In genomic region chr18:30954262-30954661, GRCh38 we compare ENCODE assay signal across 36 cellular contexts.
"Had no signal": no experiment of that assay in that cellular context is flagged by ENCODE, and none has a peak within 500 bp of the region (broad histone marks: within the 10 kb centered on the region; RNA-seq: fewer than 3 reads in every experiment).

No MANE protein-coding gene starts in this region.

- H3K27me3 ChIP-seq: adrenal gland, body of pancreas, brain microvascular endothelial cell, breast epithelium had no signal

- H3K27ac ChIP-seq: adrenal gland, body of pancreas, brain microvascular endothelial cell, breast epithelium, VCaP had no signal

- H3K9me3 ChIP-seq: adrenal gland, body of pancreas, breast epithelium had no signal

- H3K36me3 ChIP-seq: adrenal gland, brain microvascular endothelial cell, breast epithelium had no signal

- ATAC-seq: activated CD8-positive, alpha-beta T cell treated with anti-CD3 and anti-CD28 coated beads for 36 hours; activated naive CD4-positive, alpha-beta T cell treated with anti-CD3 and anti-CD28 coated beads, Interleukin-2, amount 50 U/mL, for 72 hours; activated T-cell treated with anti-CD3 and anti-CD28 coated beads, Interleukin-2, amount 50 U/mL, for 4 hours; activated T-cell treated with anti-CD3 and anti-CD28 coated beads, Interleukin-2, amount 50 U/mL, for 72 hours; activated T-helper 17 cell treated with anti-CD3 and anti-CD28 coated beads, Interleukin-2, amount 50 U/mL, for 72 hours; body of pancreas; T-cell had no signal

- H3K4me3 ChIP-seq: adrenal gland, body of pancreas, breast epithelium had no signal

- H3K27ac Mint-ChIP-seq: activated B cell treated with CpG ODN at 0.5 μM for 24 hours; activated CD4-positive, alpha-beta memory T cell treated with anti-CD3 and anti-CD28 coated beads for 36 hours; activated CD4-positive, alpha-beta T cell treated with anti-CD3 and anti-CD28 coated beads, Interleukin-2, amount 10 ng/mL, durations not matched to agents 24 days and 14 days; activated CD8-positive, alpha-beta T cell treated with anti-CD3 and anti-CD28 coated beads for 36 hours; activated naive CD4-positive, alpha-beta T cell treated with anti-CD3 and anti-CD28 coated beads for 36 hours; activated naive CD4-positive, alpha-beta T cell treated with anti-CD3 and anti-CD28 coated beads, Interleukin-2, amount 50 U/mL, for 72 hours; activated naive CD8-positive, alpha-beta T cell treated with anti-CD3 and anti-CD28 coated beads for 36 hours; activated T-cell treated with anti-CD3 and anti-CD28 coated beads, Interleukin-2, amount 50 U/mL, for 72 hours; activated T-helper 1 cell treated with anti-CD3 and anti-CD28 coated beads, Interleukin-12 subunit alpha, Interleukin-12 subunit beta, Interleukin-2, Interleukin-4 antibody, amounts not matched to agents 30 ng/mL and 10 ng/mL and 1 ng/mL, durations not matched to agents 14 hours and 24 hours and 36 hours; activated T-helper 17 cell treated with anti-CD3 and anti-CD28 coated beads, Interleukin-2, amount 50 U/mL, for 72 hours; T-cell; T-helper 1 cell treated with Interleukin-12 subunit alpha and Interleukin-12 subunit beta and Interleukin-4 antibody, amounts not matched to agents 30 μg/mL and 1 μg/mL, for 36 hours; T-helper 2 cell treated with Interferon-gamma antibody and Interleukin-4, amounts not matched to agents 5 μg/mL and 100 μg/mL, for 36 hours had no signal

- H3K27me3 Mint-ChIP-seq: activated B cell treated with CpG ODN at 0.5 μM for 24 hours; activated CD4-positive, alpha-beta memory T cell treated with anti-CD3 and anti-CD28 coated beads for 36 hours; activated CD4-positive, alpha-beta T cell treated with anti-CD3 and anti-CD28 coated beads, Interleukin-2, amount 10 ng/mL, durations not matched to agents 24 days and 14 days; activated CD8-positive, alpha-beta T cell treated with anti-CD3 and anti-CD28 coated beads for 36 hours; activated T-helper 17 cell treated with anti-CD3 and anti-CD28 coated beads, Interleukin-2, amount 50 U/mL, for 72 hours; T-cell had no signal

- FAIRE-seq: astrocyte, TTC549 had no signal

- DNase-seq: activated B cell treated with CpG ODN at 0.5 μM for 24 hours; activated CD4-positive, alpha-beta memory T cell treated with anti-CD3 and anti-CD28 coated beads for 36 hours; activated CD4-positive, alpha-beta T cell treated with anti-CD3 and anti-CD28 coated beads for 4 hours; activated CD4-positive, alpha-beta T cell treated with anti-CD3 and anti-CD28 coated beads, Interleukin-2, amount 10 ng/mL, durations not matched to agents 24 days and 14 days; activated CD4-positive, alpha-beta T cell treated with anti-CD3 and anti-CD28 coated beads, Interleukin-2, amount 50 U/mL, for 1 hour; activated CD4-positive, alpha-beta T cell treated with anti-CD3 and anti-CD28 coated beads, Interleukin-2, amount 50 U/mL, for 4 hours; activated CD4-positive, CD25-positive, alpha-beta regulatory T cell treated with anti-CD3 and anti-CD28 coated beads, Interleukin-2, amount 50 U/mL, for 72 hours; activated CD8-positive, alpha-beta memory T cell treated with anti-CD3 and anti-CD28 coated beads, Interleukin-2, amount 50 U/mL, for 48 hours; activated CD8-positive, alpha-beta T cell treated with anti-CD3 and anti-CD28 coated beads for 36 hours; activated effector memory CD4-positive, alpha-beta T cell treated with anti-CD3 and anti-CD28 coated beads, Interleukin-2, amount 50 U/mL, for 16 hours; activated gamma-delta T cell treated with Interleukin-2 at 50 U/mL for 16 hours; activated naive CD4-positive, alpha-beta T cell; activated naive CD4-positive, alpha-beta T cell treated with anti-CD3 and anti-CD28 coated beads for 36 hours; activated naive CD4-positive, alpha-beta T cell treated with anti-CD3 and anti-CD28 coated beads, Interleukin-2, amount 50 U/mL, for 16 hours; activated naive CD8-positive, alpha-beta T cell treated with anti-CD3 and anti-CD28 coated beads for 36 hours; activated T-cell treated with anti-CD3 and anti-CD28 coated beads, Interleukin-2, amount 50 U/mL, for 1 hour; activated T-cell treated with anti-CD3 and anti-CD28 coated beads, Interleukin-2, amount 50 U/mL, for 4 hours; activated T-cell treated with anti-CD3 and anti-CD28 coated beads, Interleukin-2, amount 50 U/mL, for 72 hours; adrenal gland; amniotic stem cell; aorta; body of pancreas; brain microvascular endothelial cell; central memory CD4-positive, alpha-beta T cell; T-cell; T-helper 2 cell; T-helper 9 cell had no signal

- H3K9me3 Mint-ChIP-seq: activated B cell treated with CpG ODN at 0.5 μM for 24 hours; activated CD4-positive, alpha-beta memory T cell treated with anti-CD3 and anti-CD28 coated beads for 36 hours; activated CD4-positive, alpha-beta T cell treated with anti-CD3 and anti-CD28 coated beads, Interleukin-2, amount 10 ng/mL, durations not matched to agents 24 days and 14 days; activated CD8-positive, alpha-beta T cell treated with anti-CD3 and anti-CD28 coated beads for 36 hours; activated naive CD8-positive, alpha-beta T cell treated with anti-CD3 and anti-CD28 coated beads for 36 hours; activated T-helper 1 cell treated with anti-CD3 and anti-CD28 coated beads, Interleukin-12 subunit alpha, Interleukin-12 subunit beta, Interleukin-2, Interleukin-4 antibody, amounts not matched to agents 30 ng/mL and 10 ng/mL and 1 ng/mL, durations not matched to agents 14 hours and 24 hours and 36 hours; T-helper 1 cell treated with Interleukin-12 subunit alpha and Interleukin-12 subunit beta and Interleukin-4 antibody, amounts not matched to agents 30 μg/mL and 1 μg/mL, for 36 hours had no signal

- H3K36me3 Mint-ChIP-seq: activated CD4-positive, alpha-beta memory T cell treated with anti-CD3 and anti-CD28 coated beads for 36 hours; activated naive CD4-positive, alpha-beta T cell treated with anti-CD3 and anti-CD28 coated beads, Interleukin-2, amount 50 U/mL, for 72 hours; activated naive CD8-positive, alpha-beta T cell treated with anti-CD3 and anti-CD28 coated beads for 36 hours; T-cell had no signal

- H3K4me3 Mint-ChIP-seq: activated B cell treated with CpG ODN at 0.5 μM for 24 hours; activated CD4-positive, alpha-beta memory T cell treated with anti-CD3 and anti-CD28 coated beads for 36 hours; activated CD4-positive, alpha-beta T cell treated with anti-CD3 and anti-CD28 coated beads, Interleukin-2, amount 10 ng/mL, durations not matched to agents 24 days and 14 days; activated CD8-positive, alpha-beta T cell treated with anti-CD3 and anti-CD28 coated beads for 36 hours; activated naive CD4-positive, alpha-beta T cell treated with anti-CD3 and anti-CD28 coated beads for 36 hours; activated naive CD8-positive, alpha-beta T cell treated with anti-CD3 and anti-CD28 coated beads for 36 hours; activated T-cell treated with anti-CD3 and anti-CD28 coated beads, Interleukin-2, amount 50 U/mL, for 4 hours; activated T-cell treated with anti-CD3 and anti-CD28 coated beads, Interleukin-2, amount 50 U/mL, for 72 hours; activated T-helper 1 cell treated with anti-CD3 and anti-CD28 coated beads, Interleukin-12 subunit alpha, Interleukin-12 subunit beta, Interleukin-2, Interleukin-4 antibody, amounts not matched to agents 30 ng/mL and 10 ng/mL and 1 ng/mL, durations not matched to agents 14 hours and 24 hours and 36 hours; activated T-helper 17 cell treated with anti-CD3 and anti-CD28 coated beads, Interleukin-2, amount 50 U/mL, for 72 hours; T-cell; T-helper 1 cell treated with Interleukin-12 subunit alpha and Interleukin-12 subunit beta and Interleukin-4 antibody, amounts not matched to agents 30 μg/mL and 1 μg/mL, for 36 hours; T-helper 2 cell treated with Interferon-gamma antibody and Interleukin-4, amounts not matched to agents 5 μg/mL and 100 μg/mL, for 36 hours had no signal

- H3K4me1 Mint-ChIP-seq: activated B cell treated with CpG ODN at 0.5 μM for 24 hours; activated CD4-positive, alpha-beta T cell treated with anti-CD3 and anti-CD28 coated beads, Interleukin-2, amount 10 ng/mL, durations not matched to agents 24 days and 14 days; activated naive CD8-positive, alpha-beta T cell treated with anti-CD3 and anti-CD28 coated beads for 36 hours; activated T-helper 17 cell treated with anti-CD3 and anti-CD28 coated beads, Interleukin-2, amount 50 U/mL, for 72 hours; T-cell had no signal

- H3K4me1 ChIP-seq: adrenal gland, body of pancreas, breast epithelium had no signal
